Comparison of ENCODE assay signal across 36 cellular contexts in the genomic region with DNA sequence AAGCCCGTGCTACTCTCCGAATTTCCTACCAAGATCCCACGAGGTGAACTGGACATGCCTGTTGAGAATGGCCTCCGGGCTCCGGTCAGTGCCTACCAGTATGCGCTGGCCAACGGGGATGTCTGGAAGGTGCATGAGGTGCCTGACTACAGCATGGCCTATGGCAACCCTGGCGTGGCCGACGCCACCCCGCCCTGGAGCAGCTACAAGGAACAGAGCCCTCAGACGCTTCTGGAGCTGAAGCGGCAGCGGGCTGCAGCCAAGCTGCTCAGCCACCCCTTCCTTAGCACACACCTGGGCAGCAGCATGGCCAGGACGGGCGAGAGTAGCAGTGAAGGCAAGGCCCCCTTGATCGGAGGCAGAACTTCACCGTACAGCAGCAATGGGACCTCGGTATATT.
"Had no signal": no experiment of that assay in that cellular context is flagged by ENCODE, and none has a peak within 500 bp of the region (broad histone marks: within the 10 kb centered on the region; RNA-seq: fewer than 3 reads in every experiment).

No MANE protein-coding gene starts in this region.

- H3K36me3 Mint-ChIP-seq: activated naive CD8-positive, alpha-beta T cell treated with anti-CD3 and anti-CD28 coated beads for 36 hours had no signal

- H3K9me3 Mint-ChIP-seq: activated B cell treated with CpG ODN at 0.5 μM for 24 hours; activated CD8-positive, alpha-beta T cell treated with anti-CD3 and anti-CD28 coated beads for 36 hours; activated naive CD4-positive, alpha-beta T cell treated with anti-CD3 and anti-CD28 coated beads, Interleukin-2, amount 50 U/mL, for 24 hours; activated naive CD8-positive, alpha-beta T cell treated with anti-CD3 and anti-CD28 coated beads for 36 hours; activated naive CD8-positive, alpha-beta T cell treated with anti-CD3 and anti-CD28 coated beads, Interleukin-2, amount 50 U/mL, for 24 hours; activated T-helper 1 cell treated with anti-CD3 and anti-CD28 coated beads, Interleukin-12 subunit alpha, Interleukin-12 subunit beta, Interleukin-2, Interleukin-4 antibody, amounts not matched to agents 30 ng/mL and 10 ng/mL and 1 ng/mL, durations not matched to agents 14 hours and 24 hours and 36 hours; activated T-helper 2 cell treated with anti-CD3 and anti-CD28 coated beads, Interferon-gamma antibody, Interleukin-2, Interleukin-4, amounts not matched to agents 10 μg/mL and 5 μg/mL and 100 μg/mL, durations not matched to agents 14 hours and 24 hours and 36 hours; effector memory CD8-positive, alpha-beta T cell; T-cell; T-helper 1 cell treated with Interleukin-12 subunit alpha and Interleukin-12 subunit beta and Interleukin-4 antibody, amounts not matched to agents 30 μg/mL and 1 μg/mL, for 36 hours; T-helper 2 cell treated with Interferon-gamma antibody and Interleukin-4, amounts not matched to agents 5 μg/mL and 100 μg/mL, for 36 hours had no signal

- FAIRE-seq: colon had no signal

- H3K27me3 Mint-ChIP-seq: activated B cell treated with CpG ODN at 0.5 μM for 24 hours; activated CD8-positive, alpha-beta T cell treated with anti-CD3 and anti-CD28 coated beads for 36 hours; activated naive CD4-positive, alpha-beta T cell treated with anti-CD3 and anti-CD28 coated beads, Interleukin-2, amount 50 U/mL, for 24 hours; activated naive CD8-positive, alpha-beta T cell treated with anti-CD3 and anti-CD28 coated beads for 36 hours; activated naive CD8-positive, alpha-beta T cell treated with anti-CD3 and anti-CD28 coated beads, Interleukin-2, amount 50 U/mL, for 24 hours; effector memory CD8-positive, alpha-beta T cell; T-cell had no signal

- H3K36me3 ChIP-seq: gastrocnemius medialis, WERI-Rb-1 had no signal

- H3K4me3 Mint-ChIP-seq: activated B cell treated with CpG ODN at 0.5 μM for 24 hours; activated CD8-positive, alpha-beta T cell treated with anti-CD3 and anti-CD28 coated beads for 36 hours; activated naive CD4-positive, alpha-beta T cell treated with anti-CD3 and anti-CD28 coated beads, Interleukin-2, amount 50 U/mL, for 24 hours; activated naive CD8-positive, alpha-beta T cell treated with anti-CD3 and anti-CD28 coated beads for 36 hours; activated naive CD8-positive, alpha-beta T cell treated with anti-CD3 and anti-CD28 coated beads, Interleukin-2, amount 50 U/mL, for 24 hours; activated T-helper 1 cell treated with anti-CD3 and anti-CD28 coated beads, Interleukin-12 subunit alpha, Interleukin-12 subunit beta, Interleukin-2, Interleukin-4 antibody, amounts not matched to agents 30 ng/mL and 10 ng/mL and 1 ng/mL, durations not matched to agents 14 hours and 24 hours and 36 hours; effector memory CD8-positive, alpha-beta T cell; T-cell; T-helper 1 cell treated with Interleukin-12 subunit alpha and Interleukin-12 subunit beta and Interleukin-4 antibody, amounts not matched to agents 30 μg/mL and 1 μg/mL, for 36 hours; T-helper 2 cell treated with Interferon-gamma antibody and Interleukin-4, amounts not matched to agents 5 μg/mL and 100 μg/mL, for 36 hours had no signal

- H3K9me3 ChIP-seq: adrenal gland, body of pancreas, esophagus muscularis mucosa, gastrocnemius medialis, heart left ventricle had no signal

- H3K27ac ChIP-seq: adrenal gland, body of pancreas, esophagus muscularis mucosa, foreskin keratinocyte, gastrocnemius medialis, heart left ventricle, WERI-Rb-1 had no signal

- H3K4me1 Mint-ChIP-seq: activated B cell treated with CpG ODN at 0.5 μM for 24 hours; activated naive CD4-positive, alpha-beta T cell treated with anti-CD3 and anti-CD28 coated beads, Interleukin-2, amount 50 U/mL, for 24 hours; activated naive CD8-positive, alpha-beta T cell treated with anti-CD3 and anti-CD28 coated beads for 36 hours; activated naive CD8-positive, alpha-beta T cell treated with anti-CD3 and anti-CD28 coated beads, Interleukin-2, amount 50 U/mL, for 24 hours; T-cell had no signal

- ATAC-seq: activated CD4-positive, CD25-positive, alpha-beta regulatory T cell treated with anti-CD3 and anti-CD28 coated beads, Interleukin-2, amount 50 U/mL, for 24 hours; activated CD8-positive, alpha-beta T cell treated with anti-CD3 and anti-CD28 coated beads for 36 hours; activated naive CD8-positive, alpha-beta T cell treated with anti-CD3 and anti-CD28 coated beads, Interleukin-2, amount 50 U/mL, for 24 hours; body of pancreas; effector memory CD8-positive, alpha-beta T cell; foreskin keratinocyte; gastrocnemius medialis; T-cell had no signal

- H3K27me3 ChIP-seq: adrenal gland, body of pancreas, heart left ventricle had no signal

- H3K4me1 ChIP-seq: adrenal gland, body of pancreas, esophagus muscularis mucosa, foreskin keratinocyte, gastrocnemius medialis, heart left ventricle had no signal

- DNase-seq: activated B cell treated with CpG ODN at 0.5 μM for 24 hours; activated CD4-positive, alpha-beta T cell treated with anti-CD3 and anti-CD28 coated beads for 48 hours; activated CD4-positive, alpha-beta T cell treated with anti-CD3 and anti-CD28 coated beads, Interleukin-2, amount 50 U/mL, for 1 hour; activated CD4-positive, alpha-beta T cell treated with anti-CD3 and anti-CD28 coated beads, Interleukin-2, amount 50 U/mL, for 48 hours; activated CD8-positive, alpha-beta memory T cell treated with anti-CD3 and anti-CD28 coated beads for 24 hours; activated CD8-positive, alpha-beta T cell treated with anti-CD3 and anti-CD28 coated beads for 36 hours; activated gamma-delta T cell; activated naive CD4-positive, alpha-beta T cell; activated naive CD8-positive, alpha-beta T cell treated with anti-CD3 and anti-CD28 coated beads for 36 hours; activated naive CD8-positive, alpha-beta T cell treated with anti-CD3 and anti-CD28 coated beads, Interleukin-2, amount 50 U/mL, for 24 hours; adrenal gland; amygdala; aorta; body of pancreas; caudate nucleus; cortex of kidney; dermis blood vessel endothelial cell; effector CD4-positive, alpha-beta T cell; effector memory CD8-positive, alpha-beta T cell; erythroblast; foreskin keratinocyte; gastrocnemius medialis; glutamatergic neuron; heart left ventricle; SW 1271; T-cell; T1000; WERI-Rb-1 had no signal

- H3K4me3 ChIP-seq: adrenal gland, body of pancreas, esophagus muscularis mucosa, gastrocnemius medialis, heart left ventricle had no signal

- H3K27ac Mint-ChIP-seq: activated CD8-positive, alpha-beta T cell treated with anti-CD3 and anti-CD28 coated beads for 36 hours; activated naive CD8-positive, alpha-beta T cell treated with anti-CD3 and anti-CD28 coated beads for 36 hours; activated naive CD8-positive, alpha-beta T cell treated with anti-CD3 and anti-CD28 coated beads, Interleukin-2, amount 50 U/mL, for 24 hours; activated T-helper 1 cell treated with anti-CD3 and anti-CD28 coated beads, Interleukin-12 subunit alpha, Interleukin-12 subunit beta, Interleukin-2, Interleukin-4 antibody, amounts not matched to agents 30 ng/mL and 10 ng/mL and 1 ng/mL, durations not matched to agents 14 hours and 24 hours and 36 hours; activated T-helper 2 cell treated with anti-CD3 and anti-CD28 coated beads, Interferon-gamma antibody, Interleukin-2, Interleukin-4, amounts not matched to agents 10 μg/mL and 5 μg/mL and 100 μg/mL, durations not matched to agents 14 hours and 24 hours and 36 hours; T-cell; T-helper 1 cell treated with Interleukin-12 subunit alpha and Interleukin-12 subunit beta and Interleukin-4 antibody, amounts not matched to agents 30 μg/mL and 1 μg/mL, for 36 hours; T-helper 2 cell treated with Interferon-gamma antibody and Interleukin-4, amounts not matched to agents 5 μg/mL and 100 μg/mL, for 36 hours had no signal
